ENCODE assay signal across 8 cellular contexts in the genomic region with DNA sequence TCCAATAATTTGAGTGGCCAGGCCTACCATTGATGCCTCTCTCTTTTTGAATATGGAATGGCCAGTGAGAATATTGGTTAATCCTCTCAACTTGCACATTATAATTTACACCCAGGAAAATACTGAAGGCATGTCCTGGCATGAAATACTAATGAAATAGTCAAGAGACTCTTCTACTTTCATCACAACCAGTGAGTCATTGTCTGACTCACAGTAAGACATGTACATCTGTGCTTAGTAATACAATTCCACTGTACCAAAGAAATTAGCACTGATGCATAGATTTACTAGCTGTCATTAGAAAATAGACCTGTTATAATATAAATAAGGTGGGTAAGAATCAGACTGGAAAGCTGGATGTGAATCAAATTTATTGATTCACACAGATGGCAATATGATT. TPM values are rescaled to one million over a fixed set of nuclear protein-coding genes. Genes with fewer than 3 reads are reported as not detected.
A peak's percentile ranks its signal among the peaks of the same experiment; 100 is the strongest.
DNase-seq lines count a peak whose midpoint lies in the region; ATAC-seq, FAIRE-seq and TF ChIP-seq lines count a peak whose summit lies in the region.

No MANE protein-coding gene starts in this region.

- H3K36me3 Mint-ChIP-seq in activated naive CD8-positive, alpha-beta T cell = no peaks in the 10 kb centered on the region
- H3K36me3 Mint-ChIP-seq in activated naive CD8-positive, alpha-beta T cell treated with anti-CD3 and anti-CD28 coated beads for 36 hours = no peaks in the 10 kb centered on the region
- H3K36me3 Mint-ChIP-seq in brain = no peaks in the 10 kb centered on the region

- peak; percentile 92 for ATAC-seq in HG03558 (IDR thresholded peaks at IDR 0.05; ENCODE audit: extremely low read depth, unreplicated experiment)

- no peak overlapping the region for H3K4me2 ChIP-seq in OCI-LY7 (ENCODE audit: low read length)

- H3K36me3 ChIP-seq in OCI-LY7 (ENCODE audit: insufficient read depth, low read length) = no peaks in the 10 kb centered on the region

- H2AFZ ChIP-seq in OCI-LY7 (ENCODE audit: low read length) = no peak overlapping the region

- H3K9me2 ChIP-seq in OCI-LY7 (ENCODE audit: insufficient read depth, low read length) = no peaks in the 10 kb centered on the region

- TF ChIP-seq CTCF in brain (conservative IDR thresholded peaks at IDR 0.05) (no peak), OCI-LY7 (conservative IDR thresholded peaks at IDR 0.05; ENCODE audit: low read length) (no peak)

- POLR2A ChIA-PET in OCI-LY7 (lab: Charles Lee) = no interaction called here

- H3K4me1 ChIP-seq in OCI-LY7 (ENCODE audit: insufficient read depth, low read length, poor library complexity, severe bottlenecking) = no peaks in the 10 kb centered on the region

- H3K9me3 ChIP-seq in OCI-LY7 (ENCODE audit: low read length) = no peaks in the 10 kb centered on the region

- H3K27ac Mint-ChIP-seq in activated naive CD8-positive, alpha-beta T cell = peak overlapping the region; percentile 8
- no peak overlapping the region for H3K27ac Mint-ChIP-seq in activated naive CD8-positive, alpha-beta T cell treated with anti-CD3 and anti-CD28 coated beads for 36 hours
- H3K27ac Mint-ChIP-seq in brain = peak overlapping the region in 3 of 5 experiments; percentile 27 to 84 (median 45)

- CTCF ChIA-PET in OCI-LY7 (lab: Charles Lee; ENCODE audit: unreplicated experiment) = no interaction called here

- no peak for FAIRE-seq in urothelium cell line (lab: Jason Lieb, UNC)

- H3K27ac ChIP-seq in OCI-LY7 (ENCODE audit: low read depth, low read length, poor library complexity, severe bottlenecking) = no peak overlapping the region

- intact Hi-C loops in OCI-LY7 (cut with micrococcal nuclease; ENCODE audit: unreplicated experiment) = no loop called here

- H3K4me1 Mint-ChIP-seq in activated naive CD8-positive, alpha-beta T cell (ENCODE audit: low read depth) = no peaks in the 10 kb centered on the region
- H3K4me1 Mint-ChIP-seq in activated naive CD8-positive, alpha-beta T cell treated with anti-CD3 and anti-CD28 coated beads for 36 hours = peaks cover 2% of the 10 kb centered on the region
- peaks cover 11% of the 10 kb centered on the region for H3K4me1 Mint-ChIP-seq in brain

- no peaks in the 10 kb centered on the region for H3K27me3 Mint-ChIP-seq in activated naive CD8-positive, alpha-beta T cell
- H3K27me3 Mint-ChIP-seq in activated naive CD8-positive, alpha-beta T cell treated with anti-CD3 and anti-CD28 coated beads for 36 hours = peaks cover 4% of the 10 kb centered on the region
- no peaks in the 10 kb centered on the region for H3K27me3 Mint-ChIP-seq in brain

- H4K20me1 ChIP-seq in OCI-LY7 (ENCODE audit: insufficient read depth, low read length) = no peaks in the 10 kb centered on the region

- DNase-seq in activated naive CD8-positive, alpha-beta T cell treated with anti-CD3 and anti-CD28 coated beads for 36 hours = no peak
- DNase-seq in urothelium cell line (ENCODE audit: low spot score) = peak; percentile 44
- no peak for DNase-seq in OCI-LY7 (ENCODE audit: low spot score)
- no peak for DNase-seq in NCI-H146 treated with DMSO at 0.1 percent for 48 hours (lab: John Stamatoyannopoulos, UW; ENCODE audit: unreplicated experiment)
- no peak for DNase-seq in RPMI8226

- H3K4me3 ChIP-seq in OCI-LY7 (ENCODE audit: low read depth, low read length, poor library complexity, severe bottlenecking) = no peak overlapping the region

- H3K4me3 Mint-ChIP-seq in activated naive CD8-positive, alpha-beta T cell = no peak overlapping the region
- no peak overlapping the region for H3K4me3 Mint-ChIP-seq in activated naive CD8-positive, alpha-beta T cell treated with anti-CD3 and anti-CD28 coated beads for 36 hours
- H3K4me3 Mint-ChIP-seq in brain = no peak overlapping the region

- no TSS peak for BruUV-seq in OCI-LY7 (replicated peaks; lab: Mats Ljungman, UMichigan)

- H3K79me2 ChIP-seq in OCI-LY7 (ENCODE audit: insufficient read depth, low read depth, low read length) = no peaks in the 10 kb centered on the region

- H3K9me3 Mint-ChIP-seq in activated naive CD8-positive, alpha-beta T cell (ENCODE audit: low read depth) = no peaks in the 10 kb centered on the region
- H3K9me3 Mint-ChIP-seq in activated naive CD8-positive, alpha-beta T cell treated with anti-CD3 and anti-CD28 coated beads for 36 hours = no peaks in the 10 kb centered on the region
- H3K9me3 Mint-ChIP-seq in brain = no peaks in the 10 kb centered on the region

RNA-seq across cellular contexts. Expression of gene KCNC2, which starts 31.6 kb away (rescaled TPM):
- total RNA-seq in activated naive CD8-positive, alpha-beta T cell treated with anti-CD3 and anti-CD28 coated beads for 36 hours = not detected
- polyA plus RNA-seq in brain (ENCODE audit: insufficient read depth, low read depth, low replicate concordance) = 3.5 TPM
- total RNA-seq in OCI-LY7 (2014; rRNA removed; shearing (Covaris generic)) = not detected in 2 replicates
- not detected in 2 replicates for total RNA-seq in OCI-LY7 (2022)
